In genomic region chr15:70584838-70585706, GRCh38 we compare ENCODE assay signal across 8 cellular contexts.
A peak's percentile ranks its signal among the peaks of the same experiment; 100 is the strongest.
DNase-seq lines count a peak whose midpoint lies in the region; ATAC-seq, FAIRE-seq and TF ChIP-seq lines count a peak whose summit lies in the region.

No MANE protein-coding gene starts in this region.

- no peaks in the 10 kb centered on the region for H3K36me3 ChIP-seq in small intestine (ENCODE audit: control insufficient read depth in 2 of 2, insufficient read depth in 2 of 2, low read length in 2 of 2)

- TF ChIP-seq CTCF in foreskin keratinocyte (conservative IDR thresholded peaks at IDR 0.05) = peak; percentile 69

- no peaks in the 10 kb centered on the region for H3K9me3 Mint-ChIP-seq in activated T-helper 1 cell treated with anti-CD3 and anti-CD28 coated beads, Interleukin-12 subunit alpha, Interleukin-12 subunit beta, Interleukin-2, Interleukin-4 antibody, amounts not matched to agents 30 ng/mL and 10 ng/mL and 1 ng/mL, durations not matched to agents 14 hours and 24 hours and 36 hours

- intact Hi-C loops in activated T-helper 1 cell treated with anti-CD3 and anti-CD28 coated beads, Interleukin-12 subunit alpha, Interleukin-12 subunit beta, Interleukin-2, Interleukin-4 antibody, amounts not matched to agents 30 ng/mL and 10 ng/mL and 1 ng/mL, durations not matched to agents 14 hours and 24 hours and 36 hours (cut with micrococcal nuclease) = no loop called here

- H3K27me3 ChIP-seq in foreskin keratinocyte (peaks cover 85% of the 10 kb centered on the region), small intestine (ENCODE audit: control insufficient read depth in 2 of 2, insufficient read depth in 2 of 2, low read length in 2 of 2) (no peaks in the 10 kb centered on the region)

- FAIRE-seq in small intestine (lab: Jason Lieb, UNC) = no peak

- H3K36me3 Mint-ChIP-seq in activated T-helper 1 cell treated with anti-CD3 and anti-CD28 coated beads, Interleukin-12 subunit alpha, Interleukin-12 subunit beta, Interleukin-2, Interleukin-4 antibody, amounts not matched to agents 30 ng/mL and 10 ng/mL and 1 ng/mL, durations not matched to agents 14 hours and 24 hours and 36 hours (ENCODE audit: low read depth) = no peaks in the 10 kb centered on the region

- H3K4me1 ChIP-seq in foreskin keratinocyte (no peaks in the 10 kb centered on the region), small intestine (ENCODE audit: control insufficient read depth in 2 of 2, insufficient read depth in 1 of 2, low read depth in 1 of 2, low read length in 1 of 2) (no peaks in the 10 kb centered on the region)

- peak overlapping the region in 1 of 2 donors; percentile 29 for H3K4me3 ChIP-seq in small intestine (ENCODE audit: low read depth in 1 of 2, low read length in 2 of 2)

- no peak overlapping the region for H3K4me3 Mint-ChIP-seq in activated T-helper 1 cell treated with anti-CD3 and anti-CD28 coated beads, Interleukin-12 subunit alpha, Interleukin-12 subunit beta, Interleukin-2, Interleukin-4 antibody, amounts not matched to agents 30 ng/mL and 10 ng/mL and 1 ng/mL, durations not matched to agents 14 hours and 24 hours and 36 hours

- 4 to 13% (median 13%) methylated on average over 29 to 64 of the region's 64 CpGs for WGBS in small intestine, 3 donors

- H3K27ac Mint-ChIP-seq in activated T-helper 1 cell treated with anti-CD3 and anti-CD28 coated beads, Interleukin-12 subunit alpha, Interleukin-12 subunit beta, Interleukin-2, Interleukin-4 antibody, amounts not matched to agents 30 ng/mL and 10 ng/mL and 1 ng/mL, durations not matched to agents 14 hours and 24 hours and 36 hours = no peak overlapping the region

- H3K27me3 Mint-ChIP-seq in activated T-helper 1 cell treated with anti-CD3 and anti-CD28 coated beads, Interleukin-12 subunit alpha, Interleukin-12 subunit beta, Interleukin-2, Interleukin-4 antibody, amounts not matched to agents 30 ng/mL and 10 ng/mL and 1 ng/mL, durations not matched to agents 14 hours and 24 hours and 36 hours (ENCODE audit: insufficient read depth) = peaks cover 23% of the 10 kb centered on the region

- no peak overlapping the region for H3K27ac ChIP-seq in foreskin keratinocyte
- no peak overlapping the region for H3K27ac ChIP-seq in small intestine (ENCODE audit: low read depth in 1 of 2, low read length in 1 of 2)

- peak; percentile 67 for ATAC-seq in foreskin keratinocyte
- ATAC-seq in GM19035 (IDR thresholded peaks at IDR 0.05; ENCODE audit: unreplicated experiment) = no peak

- no peaks in the 10 kb centered on the region for H3K9me3 ChIP-seq in small intestine (ENCODE audit: control insufficient read depth, low read depth)

- peaks cover 15% of the 10 kb centered on the region for H3K4me1 Mint-ChIP-seq in activated T-helper 1 cell treated with anti-CD3 and anti-CD28 coated beads, Interleukin-12 subunit alpha, Interleukin-12 subunit beta, Interleukin-2, Interleukin-4 antibody, amounts not matched to agents 30 ng/mL and 10 ng/mL and 1 ng/mL, durations not matched to agents 14 hours and 24 hours and 36 hours (ENCODE audit: low read depth)

- DNase-seq in activated T-helper 1 cell treated with Interleukin-2 at 50 U/mL for 16 hours (ENCODE audit: low read depth) (peak; percentile 27), foreskin keratinocyte (peak in 1 of 2 donors; percentile 46), small intestine (peak; percentile 34), superior temporal gyrus (ENCODE audit: extremely low spot score) (no peak), NCI-H2196 treated with DMSO at 0.1 percent for 48 hours (lab: John Stamatoyannopoulos, UW; ENCODE audit: unreplicated experiment) (no peak)
- DNase-seq in activated T-helper 1 cell treated with anti-CD3 and anti-CD28 coated beads, Interleukin-12 subunit alpha, Interleukin-12 subunit beta, Interleukin-2, Interleukin-4 antibody, amounts not matched to agents 30 ng/mL and 10 ng/mL and 1 ng/mL, durations not matched to agents 14 hours and 24 hours and 36 hours (ENCODE audit: low spot score) = no peak
- DNase-seq in activated CD8-positive, alpha-beta memory T cell treated with anti-CD3 and anti-CD28 coated beads, Interleukin-2, amount 50 U/mL, for 48 hours = peak; percentile 76

Comparison
In these comparisons a context has a peak if more than half of its experiments do, and no peak if none do; other contexts are left out.
1. DNase-seq: peak in activated T-helper 1 cell treated with Interleukin-2 at 50 U/mL for 16 hours (single experiment), activated CD8-positive, alpha-beta memory T cell treated with anti-CD3 and anti-CD28 coated beads, Interleukin-2, amount 50 U/mL, for 48 hours (single experiment) and small intestine (single experiment); none in activated T-helper 1 cell treated with anti-CD3 and anti-CD28 coated beads, Interleukin-12 subunit alpha, Interleukin-12 subunit beta, Interleukin-2, Interleukin-4 antibody, amounts not matched to agents 30 ng/mL and 10 ng/mL and 1 ng/mL, durations not matched to agents 14 hours and 24 hours and 36 hours (single experiment), superior temporal gyrus (single experiment) and NCI-H2196 treated with DMSO at 0.1 percent for 48 hours (single experiment).